In the genomic region with DNA sequence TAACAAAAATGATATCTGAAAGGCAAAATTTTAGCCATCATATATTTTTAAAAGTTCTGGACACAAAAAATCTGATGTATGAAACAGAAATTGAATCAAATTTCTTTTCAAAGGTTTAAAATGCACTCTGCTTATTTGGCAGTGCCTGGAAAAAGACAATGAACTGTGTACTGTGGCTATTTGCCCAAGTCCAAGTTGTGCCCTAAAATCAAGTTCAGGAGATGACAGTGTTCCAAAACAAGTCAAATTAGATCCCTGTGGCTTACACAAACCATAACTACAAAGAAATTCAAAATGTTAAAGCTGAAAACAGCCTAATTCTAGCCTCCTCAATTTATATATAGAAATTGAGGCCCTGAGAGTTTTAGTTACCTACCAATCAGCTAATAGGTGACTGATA, we compare ENCODE assay signal across 26 cellular contexts.
"Had no signal": no experiment of that assay in that cellular context is flagged by ENCODE, and none has a peak within 500 bp of the region (broad histone marks: within the 10 kb centered on the region; RNA-seq: fewer than 3 reads in every experiment).

No MANE protein-coding gene starts in this region.

- H3K9me3 Mint-ChIP-seq: activated B cell treated with CpG ODN at 0.5 μM for 24 hours; activated CD4-positive, alpha-beta T cell treated with anti-CD3 and anti-CD28 coated beads, Interleukin-2, amount 10 ng/mL, durations not matched to agents 24 days and 14 days; activated naive CD4-positive, alpha-beta T cell treated with anti-CD3 and anti-CD28 coated beads, Interleukin-2, amount 10 ng/mL, durations not matched to agents 7 days and 5 days; activated T-helper 2 cell treated with anti-CD3 and anti-CD28 coated beads, Interferon-gamma antibody, Interleukin-2, Interleukin-4, amounts not matched to agents 10 μg/mL and 5 μg/mL and 100 μg/mL, durations not matched to agents 14 hours and 24 hours and 36 hours had no signal

- H3K27ac ChIP-seq: breast epithelium, KMS-11 had no signal

- FAIRE-seq: RCC 7860 had no signal

- H3K9ac ChIP-seq: KMS-11 had no signal

- H3K27ac Mint-ChIP-seq: activated B cell treated with CpG ODN at 0.5 μM for 24 hours; activated CD4-positive, alpha-beta T cell treated with anti-CD3 and anti-CD28 coated beads, Interleukin-2, amount 10 ng/mL, durations not matched to agents 24 days and 14 days; activated naive CD4-positive, alpha-beta T cell treated with anti-CD3 and anti-CD28 coated beads, Interleukin-2, amount 10 ng/mL, durations not matched to agents 7 days and 5 days; activated T-helper 2 cell treated with anti-CD3 and anti-CD28 coated beads, Interferon-gamma antibody, Interleukin-2, Interleukin-4, amounts not matched to agents 10 μg/mL and 5 μg/mL and 100 μg/mL, durations not matched to agents 14 hours and 24 hours and 36 hours; T-helper 17 cell had no signal

- H3K36me3 ChIP-seq: breast epithelium, MG63 had no signal

- H3K4me2 ChIP-seq: KMS-11 had no signal

- H3K9me3 ChIP-seq: breast epithelium, MG63 had no signal

- ATAC-seq: PC-3, T-helper 17 cell had no signal

- H3K4me3 Mint-ChIP-seq: activated B cell treated with CpG ODN at 0.5 μM for 24 hours; activated CD4-positive, alpha-beta T cell treated with anti-CD3 and anti-CD28 coated beads, Interleukin-2, amount 10 ng/mL, durations not matched to agents 24 days and 14 days; activated naive CD4-positive, alpha-beta T cell treated with anti-CD3 and anti-CD28 coated beads, Interleukin-2, amount 10 ng/mL, durations not matched to agents 7 days and 5 days; T-helper 17 cell had no signal

- H3K4me1 Mint-ChIP-seq: activated B cell treated with CpG ODN at 0.5 μM for 24 hours had no signal

- H3K4me3 ChIP-seq: breast epithelium, MG63 had no signal

- H3K4me1 ChIP-seq: breast epithelium had no signal

- H3K27me3 Mint-ChIP-seq: activated B cell treated with CpG ODN at 0.5 μM for 24 hours; activated CD4-positive, alpha-beta T cell treated with anti-CD3 and anti-CD28 coated beads, Interleukin-2, amount 10 ng/mL, durations not matched to agents 24 days and 14 days; activated naive CD4-positive, alpha-beta T cell treated with anti-CD3 and anti-CD28 coated beads, Interleukin-2, amount 10 ng/mL, durations not matched to agents 7 days and 5 days; T-helper 17 cell had no signal

- DNase-seq: activated B cell treated with CpG ODN at 0.5 μM for 24 hours; activated CD4-positive, alpha-beta T cell treated with anti-CD3 and anti-CD28 coated beads for 1 hour; activated CD4-positive, alpha-beta T cell treated with anti-CD3 and anti-CD28 coated beads, Interleukin-2, amount 10 ng/mL, durations not matched to agents 24 days and 14 days; activated CD4-positive, alpha-beta T cell treated with anti-CD3 and anti-CD28 coated beads, Interleukin-2, amount 50 U/mL, for 48 hours; activated CD8-positive, alpha-beta memory T cell treated with anti-CD3 and anti-CD28 coated beads for 24 hours; activated gamma-delta T cell treated with Interleukin-2 at 50 U/mL for 16 hours; activated naive CD4-positive, alpha-beta T cell treated with anti-CD3 and anti-CD28 coated beads, Interleukin-2, amount 10 ng/mL, durations not matched to agents 7 days and 5 days; activated T-cell treated with anti-CD3 and anti-CD28 coated beads for 4 hours; activated T-cell treated with anti-CD3 and anti-CD28 coated beads, Interleukin-2, amount 50 U/mL, for 48 hours; aorta; caudate nucleus; MG63; NCI-H1105 treated with DMSO at 0.1 percent for 48 hours; NCI-H1436 treated with DMSO at 0.1 percent for 48 hours; NCI-H187; NCI-H2081; NCI-H510A treated with DMSO at 0.1 percent for 48 hours; NCI-H69; PC-3; SHP77 treated with DMSO at 0.1 percent for 48 hours; T-helper 17 cell; T-helper 9 cell had no signal

- H3K27me3 ChIP-seq: breast epithelium, MG63 had no signal
